29 cellular contexts compared by ENCODE assay signal in genomic region chr3:64145438-64145837, GRCh38.
"Had no signal": no experiment of that assay in that cellular context is flagged by ENCODE, and none has a peak within 500 bp of the region (broad histone marks: within the 10 kb centered on the region; RNA-seq: fewer than 3 reads in every experiment).

No MANE protein-coding gene starts in this region.

- ATAC-seq: activated CD4-positive, alpha-beta T cell treated with anti-CD3 and anti-CD28 coated beads for 36 hours; activated CD4-positive, CD25-positive, alpha-beta regulatory T cell treated with anti-CD3 and anti-CD28 coated beads, Interleukin-2, amount 50 U/mL, for 24 hours; activated CD8-positive, alpha-beta memory T cell treated with anti-CD3 and anti-CD28 coated beads, Interleukin-2, amount 10 ng/mL, durations not matched to agents 7 days and 5 days; activated naive CD8-positive, alpha-beta T cell treated with anti-CD3 and anti-CD28 coated beads, Interleukin-2, amount 50 U/mL, for 24 hours; K562; Panc1 had no signal

- H3K36me3 ChIP-seq: cardiac muscle cell had no signal

- H3K27me3 Mint-ChIP-seq: activated CD4-positive, alpha-beta T cell treated with anti-CD3 and anti-CD28 coated beads, Interleukin-2, amount 10 ng/mL, durations not matched to agents 7 days and 5 days; activated CD8-positive, alpha-beta memory T cell treated with anti-CD3 and anti-CD28 coated beads, Interleukin-2, amount 10 ng/mL, durations not matched to agents 7 days and 5 days; activated naive CD8-positive, alpha-beta T cell; activated naive CD8-positive, alpha-beta T cell treated with anti-CD3 and anti-CD28 coated beads, Interleukin-2, amount 50 U/mL, for 24 hours had no signal

- H3K9me3 ChIP-seq: SJSA1, SK-N-SH had no signal

- H3K4me2 ChIP-seq: SK-N-SH had no signal

- H3K9ac ChIP-seq: SK-N-SH had no signal

- DNase-seq: activated CD4-positive, alpha-beta T cell treated with anti-CD3 and anti-CD28 coated beads for 36 hours; activated CD4-positive, alpha-beta T cell treated with anti-CD3 and anti-CD28 coated beads, Interleukin-2, amount 10 ng/mL, durations not matched to agents 7 days and 5 days; activated CD4-positive, alpha-beta T cell treated with anti-CD3 and anti-CD28 coated beads, Interleukin-2, amount 50 U/mL, for 48 hours; activated CD8-positive, alpha-beta memory T cell treated with anti-CD3 and anti-CD28 coated beads, Interleukin-2, amount 10 ng/mL, durations not matched to agents 7 days and 5 days; activated CD8-positive, alpha-beta memory T cell treated with anti-CD3 and anti-CD28 coated beads, Interleukin-2, amount 50 U/mL, for 48 hours; activated effector memory CD4-positive, alpha-beta T cell treated with Interleukin-2 at 50 U/mL for 16 hours; activated naive CD4-positive, alpha-beta T cell treated with anti-CD3 and anti-CD28 coated beads, Interleukin-2, amount 10 ng/mL, durations not matched to agents 7 days and 5 days; activated naive CD8-positive, alpha-beta T cell treated with anti-CD3 and anti-CD28 coated beads, Interleukin-2, amount 50 U/mL, for 24 hours; activated T-cell treated with anti-CD3 and anti-CD28 coated beads, Interleukin-2, amount 50 U/mL, for 48 hours; amniotic stem cell; aorta; NCI-H1105; NCI-H1417 treated with DMSO at 0.1 percent for 48 hours; NCI-H187 treated with DMSO at 0.1 percent for 48 hours; NCI-H2081; NCI-H226; NCI-H446 treated with DMSO at 0.1 percent for 48 hours; NCI-H69; SHP77 treated with DMSO at 0.1 percent for 48 hours; SK-N-SH had no signal

- H3K27me3 ChIP-seq: cardiac muscle cell, SJSA1 had no signal

- H3K4me1 Mint-ChIP-seq: activated CD4-positive, alpha-beta T cell treated with anti-CD3 and anti-CD28 coated beads for 36 hours; activated CD4-positive, alpha-beta T cell treated with anti-CD3 and anti-CD28 coated beads, Interleukin-2, amount 10 ng/mL, durations not matched to agents 7 days and 5 days; activated CD8-positive, alpha-beta memory T cell treated with anti-CD3 and anti-CD28 coated beads, Interleukin-2, amount 10 ng/mL, durations not matched to agents 7 days and 5 days; activated naive CD4-positive, alpha-beta T cell treated with anti-CD3 and anti-CD28 coated beads, Interleukin-2, amount 10 ng/mL, durations not matched to agents 7 days and 5 days; activated naive CD8-positive, alpha-beta T cell treated with anti-CD3 and anti-CD28 coated beads, Interleukin-2, amount 50 U/mL, for 24 hours had no signal

- H3K4me3 ChIP-seq: cardiac muscle cell, K562, SJSA1 had no signal

- FAIRE-seq: K562, TTC549 had no signal

- H3K4me3 Mint-ChIP-seq: activated CD4-positive, alpha-beta T cell treated with anti-CD3 and anti-CD28 coated beads for 36 hours; activated CD4-positive, alpha-beta T cell treated with anti-CD3 and anti-CD28 coated beads, Interleukin-2, amount 10 ng/mL, durations not matched to agents 7 days and 5 days; activated CD8-positive, alpha-beta memory T cell treated with anti-CD3 and anti-CD28 coated beads, Interleukin-2, amount 10 ng/mL, durations not matched to agents 7 days and 5 days; activated naive CD4-positive, alpha-beta T cell treated with anti-CD3 and anti-CD28 coated beads, Interleukin-2, amount 10 ng/mL, durations not matched to agents 7 days and 5 days; activated naive CD8-positive, alpha-beta T cell; activated naive CD8-positive, alpha-beta T cell treated with anti-CD3 and anti-CD28 coated beads, Interleukin-2, amount 50 U/mL, for 24 hours; T-helper 1 cell treated with Interleukin-12 subunit alpha and Interleukin-12 subunit beta and Interleukin-4 antibody, amounts not matched to agents 30 μg/mL and 1 μg/mL, for 36 hours; T-helper 2 cell treated with Interferon-gamma antibody and Interleukin-4, amounts not matched to agents 5 μg/mL and 100 μg/mL, for 36 hours had no signal

- H3K36me3 Mint-ChIP-seq: activated CD8-positive, alpha-beta memory T cell treated with anti-CD3 and anti-CD28 coated beads, Interleukin-2, amount 10 ng/mL, durations not matched to agents 7 days and 5 days; activated naive CD4-positive, alpha-beta T cell treated with anti-CD3 and anti-CD28 coated beads, Interleukin-2, amount 10 ng/mL, durations not matched to agents 7 days and 5 days; activated naive CD8-positive, alpha-beta T cell had no signal

- H3K9me3 Mint-ChIP-seq: activated CD4-positive, alpha-beta T cell treated with anti-CD3 and anti-CD28 coated beads, Interleukin-2, amount 10 ng/mL, durations not matched to agents 7 days and 5 days; activated naive CD4-positive, alpha-beta T cell treated with anti-CD3 and anti-CD28 coated beads, Interleukin-2, amount 10 ng/mL, durations not matched to agents 7 days and 5 days; activated naive CD8-positive, alpha-beta T cell treated with anti-CD3 and anti-CD28 coated beads, Interleukin-2, amount 50 U/mL, for 24 hours; T-helper 1 cell treated with Interleukin-12 subunit alpha and Interleukin-12 subunit beta and Interleukin-4 antibody, amounts not matched to agents 30 μg/mL and 1 μg/mL, for 36 hours; T-helper 2 cell treated with Interferon-gamma antibody and Interleukin-4, amounts not matched to agents 5 μg/mL and 100 μg/mL, for 36 hours had no signal

- H3K27ac ChIP-seq: cardiac muscle cell, SJSA1 had no signal

- H3K27ac Mint-ChIP-seq: activated CD4-positive, alpha-beta T cell treated with anti-CD3 and anti-CD28 coated beads for 36 hours; activated CD4-positive, alpha-beta T cell treated with anti-CD3 and anti-CD28 coated beads, Interleukin-2, amount 10 ng/mL, durations not matched to agents 7 days and 5 days; activated CD8-positive, alpha-beta memory T cell treated with anti-CD3 and anti-CD28 coated beads, Interleukin-2, amount 10 ng/mL, durations not matched to agents 7 days and 5 days; activated naive CD4-positive, alpha-beta T cell treated with anti-CD3 and anti-CD28 coated beads, Interleukin-2, amount 10 ng/mL, durations not matched to agents 7 days and 5 days; activated naive CD8-positive, alpha-beta T cell; activated naive CD8-positive, alpha-beta T cell treated with anti-CD3 and anti-CD28 coated beads, Interleukin-2, amount 50 U/mL, for 24 hours; T-helper 1 cell treated with Interleukin-12 subunit alpha and Interleukin-12 subunit beta and Interleukin-4 antibody, amounts not matched to agents 30 μg/mL and 1 μg/mL, for 36 hours; T-helper 2 cell treated with Interferon-gamma antibody and Interleukin-4, amounts not matched to agents 5 μg/mL and 100 μg/mL, for 36 hours had no signal
